ENCODE assay signal across 37 cellular contexts in genomic region chr10:77678146-77678545, GRCh38. TPM values are rescaled to one million over a fixed set of nuclear protein-coding genes. Genes with fewer than 3 reads are reported as not detected.
"Had no signal": no experiment of that assay in that cellular context is flagged by ENCODE, and none has a peak within 500 bp of the region (broad histone marks: within the 10 kb centered on the region; RNA-seq: fewer than 3 reads in every experiment).

No MANE protein-coding gene starts in this region.

- H3K4me3 ChIP-seq: adrenal gland, body of pancreas, breast epithelium had no signal

- DNase-seq: activated B cell treated with CpG ODN at 0.5 μM for 24 hours; activated CD4-positive, alpha-beta memory T cell treated with anti-CD3 and anti-CD28 coated beads for 36 hours; activated CD4-positive, alpha-beta T cell treated with anti-CD3 and anti-CD28 coated beads for 4 hours; activated CD4-positive, alpha-beta T cell treated with anti-CD3 and anti-CD28 coated beads, Interleukin-2, amount 10 ng/mL, durations not matched to agents 24 days and 14 days; activated CD4-positive, alpha-beta T cell treated with anti-CD3 and anti-CD28 coated beads, Interleukin-2, amount 50 U/mL, for 1 hour; activated CD4-positive, alpha-beta T cell treated with anti-CD3 and anti-CD28 coated beads, Interleukin-2, amount 50 U/mL, for 4 hours; activated CD4-positive, CD25-positive, alpha-beta regulatory T cell treated with anti-CD3 and anti-CD28 coated beads, Interleukin-2, amount 50 U/mL, for 72 hours; activated CD8-positive, alpha-beta memory T cell treated with anti-CD3 and anti-CD28 coated beads, Interleukin-2, amount 50 U/mL, for 4 hours; activated CD8-positive, alpha-beta T cell treated with anti-CD3 and anti-CD28 coated beads for 36 hours; activated effector memory CD4-positive, alpha-beta T cell treated with Interleukin-2 at 50 U/mL for 16 hours; activated gamma-delta T cell treated with Interleukin-2 at 50 U/mL for 16 hours; activated naive CD4-positive, alpha-beta T cell treated with anti-CD3 and anti-CD28 coated beads, Interleukin-2, amount 10 ng/mL, durations not matched to agents 7 days and 5 days; activated naive CD4-positive, alpha-beta T cell treated with Interleukin-2 at 50 U/mL for 16 hours; activated naive CD8-positive, alpha-beta T cell treated with anti-CD3 and anti-CD28 coated beads for 36 hours; activated T-cell treated with anti-CD3 and anti-CD28 coated beads for 4 hours; activated T-cell treated with anti-CD3 and anti-CD28 coated beads, Interleukin-2, amount 50 U/mL, for 1 hour; activated T-cell treated with anti-CD3 and anti-CD28 coated beads, Interleukin-2, amount 50 U/mL, for 4 hours; activated T-cell treated with anti-CD3 and anti-CD28 coated beads, Interleukin-2, amount 50 U/mL, for 72 hours; adrenal gland; amniotic stem cell; aorta; body of pancreas; brain microvascular endothelial cell; central memory CD4-positive, alpha-beta T cell; T-helper 1 cell; T-helper 2 cell; T-helper 9 cell had no signal

- H3K9me3 Mint-ChIP-seq: activated B cell treated with CpG ODN at 0.5 μM for 24 hours; activated CD4-positive, alpha-beta memory T cell treated with anti-CD3 and anti-CD28 coated beads for 36 hours; activated CD4-positive, alpha-beta T cell treated with anti-CD3 and anti-CD28 coated beads, Interleukin-2, amount 10 ng/mL, durations not matched to agents 24 days and 14 days; activated CD8-positive, alpha-beta T cell treated with anti-CD3 and anti-CD28 coated beads for 36 hours; activated naive CD4-positive, alpha-beta T cell treated with anti-CD3 and anti-CD28 coated beads, Interleukin-2, amount 10 ng/mL, durations not matched to agents 7 days and 5 days; activated naive CD8-positive, alpha-beta T cell treated with anti-CD3 and anti-CD28 coated beads for 36 hours; activated T-cell treated with anti-CD3 and anti-CD28 coated beads, Interleukin-2, amount 50 U/mL, for 4 hours; activated T-cell treated with anti-CD3 and anti-CD28 coated beads, Interleukin-2, amount 50 U/mL, for 72 hours; activated T-helper 1 cell treated with anti-CD3 and anti-CD28 coated beads, Interleukin-12 subunit alpha, Interleukin-12 subunit beta, Interleukin-2, Interleukin-4 antibody, amounts not matched to agents 30 ng/mL and 10 ng/mL and 1 ng/mL, durations not matched to agents 14 hours and 24 hours and 36 hours; activated T-helper 2 cell treated with anti-CD3 and anti-CD28 coated beads, Interferon-gamma antibody, Interleukin-2, Interleukin-4, amounts not matched to agents 10 μg/mL and 5 μg/mL and 100 μg/mL, durations not matched to agents 14 hours and 24 hours and 36 hours; T-helper 1 cell treated with Interleukin-12 subunit alpha and Interleukin-12 subunit beta and Interleukin-4 antibody, amounts not matched to agents 30 μg/mL and 1 μg/mL, for 36 hours; T-helper 2 cell treated with Interferon-gamma antibody and Interleukin-4, amounts not matched to agents 5 μg/mL and 100 μg/mL, for 36 hours had no signal

- H3K27ac ChIP-seq: adrenal gland, body of pancreas, brain microvascular endothelial cell, breast epithelium, VCaP had no signal

- H3K4me3 Mint-ChIP-seq: activated B cell treated with CpG ODN at 0.5 μM for 24 hours; activated CD4-positive, alpha-beta memory T cell treated with anti-CD3 and anti-CD28 coated beads for 36 hours; activated CD4-positive, alpha-beta T cell treated with anti-CD3 and anti-CD28 coated beads, Interleukin-2, amount 10 ng/mL, durations not matched to agents 24 days and 14 days; activated CD8-positive, alpha-beta T cell treated with anti-CD3 and anti-CD28 coated beads for 36 hours; activated naive CD4-positive, alpha-beta T cell treated with anti-CD3 and anti-CD28 coated beads, Interleukin-2, amount 10 ng/mL, durations not matched to agents 7 days and 5 days; activated naive CD8-positive, alpha-beta T cell treated with anti-CD3 and anti-CD28 coated beads for 36 hours; activated T-cell treated with anti-CD3 and anti-CD28 coated beads, Interleukin-2, amount 50 U/mL, for 4 hours; activated T-cell treated with anti-CD3 and anti-CD28 coated beads, Interleukin-2, amount 50 U/mL, for 72 hours; activated T-helper 1 cell treated with anti-CD3 and anti-CD28 coated beads, Interleukin-12 subunit alpha, Interleukin-12 subunit beta, Interleukin-2, Interleukin-4 antibody, amounts not matched to agents 30 ng/mL and 10 ng/mL and 1 ng/mL, durations not matched to agents 14 hours and 24 hours and 36 hours; T-helper 1 cell treated with Interleukin-12 subunit alpha and Interleukin-12 subunit beta and Interleukin-4 antibody, amounts not matched to agents 30 μg/mL and 1 μg/mL, for 36 hours; T-helper 2 cell treated with Interferon-gamma antibody and Interleukin-4, amounts not matched to agents 5 μg/mL and 100 μg/mL, for 36 hours had no signal

- ATAC-seq: activated CD8-positive, alpha-beta T cell treated with anti-CD3 and anti-CD28 coated beads for 36 hours; activated naive CD4-positive, alpha-beta T cell treated with anti-CD3 and anti-CD28 coated beads, Interleukin-2, amount 50 U/mL, for 72 hours; activated T-cell treated with anti-CD3 and anti-CD28 coated beads, Interleukin-2, amount 50 U/mL, for 4 hours; activated T-cell treated with anti-CD3 and anti-CD28 coated beads, Interleukin-2, amount 50 U/mL, for 72 hours; body of pancreas had no signal

- FAIRE-seq: astrocyte, TTC549 had no signal

- H3K27me3 Mint-ChIP-seq: activated B cell treated with CpG ODN at 0.5 μM for 24 hours had no signal

- H3K27me3 ChIP-seq: adrenal gland, body of pancreas, brain microvascular endothelial cell, breast epithelium had no signal

- H3K4me1 ChIP-seq: adrenal gland, breast epithelium had no signal

- H3K36me3 ChIP-seq: adrenal gland, brain microvascular endothelial cell, breast epithelium had no signal

- H3K27ac Mint-ChIP-seq: activated B cell treated with CpG ODN at 0.5 μM for 24 hours; activated CD4-positive, alpha-beta memory T cell treated with anti-CD3 and anti-CD28 coated beads for 36 hours; activated CD4-positive, alpha-beta T cell treated with anti-CD3 and anti-CD28 coated beads, Interleukin-2, amount 10 ng/mL, durations not matched to agents 24 days and 14 days; activated CD8-positive, alpha-beta T cell treated with anti-CD3 and anti-CD28 coated beads for 36 hours; activated naive CD4-positive, alpha-beta T cell treated with anti-CD3 and anti-CD28 coated beads, Interleukin-2, amount 10 ng/mL, durations not matched to agents 7 days and 5 days; activated naive CD4-positive, alpha-beta T cell treated with anti-CD3 and anti-CD28 coated beads, Interleukin-2, amount 50 U/mL, for 72 hours; activated naive CD8-positive, alpha-beta T cell treated with anti-CD3 and anti-CD28 coated beads for 36 hours; activated T-cell treated with anti-CD3 and anti-CD28 coated beads, Interleukin-2, amount 50 U/mL, for 72 hours; activated T-helper 1 cell treated with anti-CD3 and anti-CD28 coated beads, Interleukin-12 subunit alpha, Interleukin-12 subunit beta, Interleukin-2, Interleukin-4 antibody, amounts not matched to agents 30 ng/mL and 10 ng/mL and 1 ng/mL, durations not matched to agents 14 hours and 24 hours and 36 hours; activated T-helper 2 cell treated with anti-CD3 and anti-CD28 coated beads, Interferon-gamma antibody, Interleukin-2, Interleukin-4, amounts not matched to agents 10 μg/mL and 5 μg/mL and 100 μg/mL, durations not matched to agents 14 hours and 24 hours and 36 hours; T-helper 1 cell treated with Interleukin-12 subunit alpha and Interleukin-12 subunit beta and Interleukin-4 antibody, amounts not matched to agents 30 μg/mL and 1 μg/mL, for 36 hours; T-helper 2 cell treated with Interferon-gamma antibody and Interleukin-4, amounts not matched to agents 5 μg/mL and 100 μg/mL, for 36 hours had no signal

- H3K4me1 Mint-ChIP-seq: activated naive CD4-positive, alpha-beta T cell treated with anti-CD3 and anti-CD28 coated beads, Interleukin-2, amount 10 ng/mL, durations not matched to agents 7 days and 5 days had no signal

- H3K9me3 ChIP-seq: adrenal gland, body of pancreas, breast epithelium had no signal

- H3K36me3 Mint-ChIP-seq: activated CD4-positive, alpha-beta memory T cell treated with anti-CD3 and anti-CD28 coated beads for 36 hours; activated naive CD4-positive, alpha-beta T cell treated with anti-CD3 and anti-CD28 coated beads, Interleukin-2, amount 10 ng/mL, durations not matched to agents 7 days and 5 days; activated naive CD4-positive, alpha-beta T cell treated with anti-CD3 and anti-CD28 coated beads, Interleukin-2, amount 50 U/mL, for 72 hours; activated naive CD8-positive, alpha-beta T cell treated with anti-CD3 and anti-CD28 coated beads for 36 hours had no signal

RNA-seq across cellular contexts. Expression of gene KCNMA1, which starts 40.5 kb away (rescaled TPM):
- total RNA-seq: activated CD4-positive, alpha-beta memory T cell treated with anti-CD3 and anti-CD28 coated beads for 36 hours; activated CD4-positive, alpha-beta T cell treated with anti-CD3 and anti-CD28 coated beads, Interleukin-2, amount 10 ng/mL, durations not matched to agents 24 days and 14 days; activated CD8-positive, alpha-beta memory T cell treated with anti-CD3 and anti-CD28 coated beads for 36 hours; activated naive CD4-positive, alpha-beta T cell treated with anti-CD3 and anti-CD28 coated beads, Interleukin-2, amount 50 U/mL, for 72 hours; activated naive CD8-positive, alpha-beta T cell treated with anti-CD3 and anti-CD28 coated beads for 36 hours; activated T-helper 1 cell treated with anti-CD3 and anti-CD28 coated beads, Interleukin-12 subunit alpha, Interleukin-12 subunit beta, Interleukin-2, Interleukin-4 antibody, amounts not matched to agents 30 ng/mL and 10 ng/mL and 1 ng/mL, durations not matched to agents 14 hours and 24 hours and 36 hours had no signal
